ENCODE assay signal across 1 cellular context in genomic region chr19:46262684-46263296, GRCh38.
TF ChIP-seq lines count a peak whose summit lies in the region.
"Not testable (repeated sequence)": the region's sequence is repeated elsewhere in the genome, so short reads cannot be mapped to it uniquely, and the experiment has no call there.

No MANE protein-coding gene starts in this region.

TF ChIP-seq in K562, 482 proteins besides CTCF, POLR2A, EP300 and RAD21:
- TF ChIP-seq SOX6 (IDR thresholded peaks at IDR 0.05) = peak; percentile 19; the same call in 1 of the 2 replicates
- TF ChIP-seq ZBTB1 (CRISPR knock-in tag; IDR thresholded peaks at IDR 0.05; ENCODE audit: borderline replicate concordance, low read depth) = peak; percentile 79; the same call in 1 of the 2 replicates
- TF ChIP-seq ZNF609 (CRISPR knock-in tag; IDR thresholded peaks at IDR 0.05; ENCODE audit: borderline replicate concordance) = peak; percentile 89; the same call in 1 of the 2 replicates
- peak; percentile 30; the same call in 1 of the 2 replicates for TF ChIP-seq USF1 (CRISPR knock-in tag; IDR thresholded peaks at IDR 0.05)
- TF ChIP-seq ARID1B (IDR thresholded peaks at IDR 0.05) = peak; percentile 24; the same call in 1 of the 2 replicates
- TF ChIP-seq, protein P1, sequence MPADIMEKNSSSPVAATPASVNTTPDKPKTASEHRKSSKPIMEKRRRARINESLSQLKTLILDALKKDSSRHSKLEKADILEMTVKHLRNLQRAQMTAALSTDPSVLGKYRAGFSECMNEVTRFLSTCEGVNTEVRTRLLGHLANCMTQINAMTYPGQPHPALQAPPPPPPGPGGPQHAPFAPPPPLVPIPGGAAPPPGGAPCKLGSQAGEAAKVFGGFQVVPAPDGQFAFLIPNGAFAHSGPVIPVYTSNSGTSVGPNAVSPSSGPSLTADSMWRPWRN (IDR thresholded peaks at IDR 0.05; ENCODE audit: low read depth) = peak; percentile 80
- TF ChIP-seq, protein P2, sequence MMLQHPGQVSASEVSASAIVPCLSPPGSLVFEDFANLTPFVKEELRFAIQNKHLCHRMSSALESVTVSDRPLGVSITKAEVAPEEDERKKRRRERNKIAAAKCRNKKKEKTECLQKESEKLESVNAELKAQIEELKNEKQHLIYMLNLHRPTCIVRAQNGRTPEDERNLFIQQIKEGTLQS (IDR thresholded peaks at IDR 0.05) = peak; percentile 43; the same call in 1 of the 2 replicates
- TF ChIP-seq, protein P2 (CRISPR knock-in tag; conservative IDR thresholded peaks at IDR 0.05) = not testable (repeated sequence)
- TF ChIP-seq GABPA (tag; conservative IDR thresholded peaks at IDR 0.05; ENCODE audit: low read depth) = peak; percentile 48; the same call in 1 of the 2 replicates
- 0 out of 2 replicates have a peak, but pooled peaks have one; percentile 49 for TF ChIP-seq GTF2E2 (tag; IDR thresholded peaks at IDR 0.05)
- TF ChIP-seq JUND (IDR thresholded peaks at IDR 0.05; ENCODE audit: borderline replicate concordance, low read depth, low read length) = not testable (repeated sequence)
- 0 out of 3 replicates have a peak, but pooled peaks have one; percentile 16 for TF ChIP-seq JUND (tag; IDR thresholded peaks at IDR 0.05; ENCODE audit: borderline replicate concordance, low read depth, low read length)
- TF ChIP-seq, protein P3, sequence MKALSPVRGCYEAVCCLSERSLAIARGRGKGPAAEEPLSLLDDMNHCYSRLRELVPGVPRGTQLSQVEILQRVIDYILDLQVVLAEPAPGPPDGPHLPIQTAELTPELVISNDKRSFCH (CRISPR knock-in tag; IDR thresholded peaks at IDR 0.05) = not testable (repeated sequence)
- TF ChIP-seq, protein P3 (tag; IDR thresholded peaks at IDR 0.05) = peak; percentile 76; the same call in 1 of the 2 replicates
- TF ChIP-seq FOSL1 (tag; conservative IDR thresholded peaks at IDR 0.05) = peak; percentile 91
- TF ChIP-seq GABPB1 (CRISPR knock-in tag; IDR thresholded peaks at IDR 0.05) = peak; percentile 76
- TF ChIP-seq BHLHE40 (IDR thresholded peaks at IDR 0.05; ENCODE audit: low read length) = peak; percentile 60; the same call in 1 of the 2 replicates
- TF ChIP-seq, protein P4, sequence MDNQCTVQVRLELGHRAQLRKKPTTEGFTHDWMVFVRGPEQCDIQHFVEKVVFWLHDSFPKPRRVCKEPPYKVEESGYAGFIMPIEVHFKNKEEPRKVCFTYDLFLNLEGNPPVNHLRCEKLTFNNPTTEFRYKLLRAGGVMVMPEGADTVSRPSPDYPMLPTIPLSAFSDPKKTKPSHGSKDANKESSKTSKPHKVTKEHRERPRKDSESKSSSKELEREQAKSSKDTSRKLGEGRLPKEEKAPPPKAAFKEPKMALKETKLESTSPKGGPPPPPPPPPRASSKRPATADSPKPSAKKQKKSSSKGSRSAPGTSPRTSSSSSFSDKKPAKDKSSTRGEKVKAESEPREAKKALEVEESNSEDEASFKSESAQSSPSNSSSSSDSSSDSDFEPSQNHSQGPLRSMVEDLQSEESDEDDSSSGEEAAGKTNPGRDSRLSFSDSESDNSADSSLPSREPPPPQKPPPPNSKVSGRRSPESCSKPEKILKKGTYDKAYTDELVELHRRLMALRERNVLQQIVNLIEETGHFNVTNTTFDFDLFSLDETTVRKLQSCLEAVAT (IDR thresholded peaks at IDR 0.05) = 0 out of 4 replicates have a peak, but pooled peaks of 1 of the 2 experiments have one; percentile 38
